Comparison of ENCODE assay signal across 8 cellular contexts in genomic region chr11:68383976-68384501, GRCh38.
A peak's percentile ranks its signal among the peaks of the same experiment; 100 is the strongest.
DNase-seq lines count a peak whose midpoint lies in the region; ATAC-seq and TF ChIP-seq lines count a peak whose summit lies in the region.

No MANE protein-coding gene starts in this region.

- intact Hi-C loops in PC-9 (cut with micrococcal nuclease; ENCODE audit: unreplicated experiment): loop anchor here (1.0 kb wide), 2 partner anchors 113 to 127 kb away; partner anchors contain the start of gene C11orf24
- intact Hi-C loops in head of caudate nucleus (cut with DNase I): loop anchor here (2.0 to 5.0 kb wide), 2 partner anchors 53 to 127 kb away; no protein-coding TSS in a partner anchor
- intact Hi-C loops in psoas muscle (cut with DNase I): loop anchor here (5.0 kb wide), 3 partner anchors 63 to 127 kb away; partner anchors contain the start of gene C11orf24 (in 1 of the 2)

- ATAC-seq in psoas muscle (peak; percentile 41 to 76 (median 57)), HG02981 (IDR thresholded peaks at IDR 0.05; ENCODE audit: unreplicated experiment) (no peak), GM19452 (IDR thresholded peaks at IDR 0.05; ENCODE audit: unreplicated experiment) (no peak)

- no peaks in the 10 kb centered on the region for H3K27me3 ChIP-seq in PC-9 (ENCODE audit: insufficient read depth, low read depth)
- H3K27me3 ChIP-seq in psoas muscle (ENCODE audit: insufficient read depth in 3 of 3, low read length in 2 of 3): no peaks in the 10 kb centered on the region

- H3K9me3 ChIP-seq in PC-9 (ENCODE audit: insufficient read depth, low read depth) (no peaks in the 10 kb centered on the region), psoas muscle (no peaks in the 10 kb centered on the region)

- H3K9me2 ChIP-seq in PC-9 (ENCODE audit: insufficient read depth): no peaks in the 10 kb centered on the region

- no peak overlapping the region for H3K4me3 ChIP-seq in PC-9
- no peak overlapping the region for H3K4me3 ChIP-seq in psoas muscle

- H3K79me2 ChIP-seq in PC-9 (ENCODE audit: low read depth): peaks cover 15% of the 10 kb centered on the region

- no peak overlapping the region for H3K4me2 ChIP-seq in PC-9

- POLR2A ChIA-PET in PC-9 (lab: Charles Lee; ENCODE audit: unreplicated experiment): no interaction called here

- H2AFZ ChIP-seq in PC-9: no peak overlapping the region

- WGBS in psoas muscle, 3 donors: 4 to 9% (median 4%) methylated on average over 9 of the region's 9 CpGs

- DNase-seq in NOMO-1 treated with DMSO at 0.1 percent for 48 hours (lab: John Stamatoyannopoulos, UW; ENCODE audit: unreplicated experiment) (peak; percentile 4), NOMO-1 treated with dmso at 0.1 percent for 144 hours (lab: John Stamatoyannopoulos, UW; ENCODE audit: unreplicated experiment) (no peak), PC-9 (peak in 1 of 2 experiments; percentile 61), head of caudate nucleus (peak in 41 of 42 donors; percentile 38 to 89 (median 73)), psoas muscle (peak; percentile 67 to 80)
- DNase-seq in activated effector memory CD4-positive, alpha-beta T cell treated with anti-CD3 and anti-CD28 coated beads, Interleukin-2, amount 50 U/mL, for 16 hours: peak; percentile 86

- no TSS peak for BruUV-seq in PC-9 (replicated peaks; lab: Mats Ljungman, UMichigan)

- H3K4me1 ChIP-seq in PC-9 (replicated peaks; ENCODE audit: insufficient read depth): peaks cover 29% of the 10 kb centered on the region
- peaks cover 42% of the 10 kb centered on the region for H3K4me1 ChIP-seq in psoas muscle

- TF ChIP-seq CTCF in PC-9 (conservative IDR thresholded peaks at IDR 0.05) (peak; percentile 100), psoas muscle (IDR thresholded peaks at IDR 0.05) (peak; percentile 88)

- peaks cover 15% of the 10 kb centered on the region for H4K20me1 ChIP-seq in PC-9 (ENCODE audit: insufficient read depth)

- CTCF ChIA-PET in PC-9 (lab: Charles Lee): no interaction called here

- H3K36me3 ChIP-seq in PC-9 (ENCODE audit: low read depth) (peaks cover under 1% of the 10 kb centered on the region; the same call in 1 of the 2 replicates), psoas muscle (ENCODE audit: insufficient read depth in 1 of 2, low read depth in 1 of 2) (peaks cover 0 to 8% of the 10 kb centered on the region in 2 donors)

- peaks cover 26% of the 10 kb centered on the region for H3F3A ChIP-seq in PC-9 (ENCODE audit: insufficient read depth, low read depth)

- H3K27ac ChIP-seq in PC-9: no peak overlapping the region
- no peak overlapping the region for H3K27ac ChIP-seq in psoas muscle

Comparison
In these comparisons a context has a peak if more than half of its experiments do, and no peak if none do; other contexts are left out.
1. ATAC-seq: peak in psoas muscle (4 of 4); none in HG02981 (single experiment) and GM19452 (single experiment).